1 cellular context compared by ENCODE assay signal in the genomic region with DNA sequence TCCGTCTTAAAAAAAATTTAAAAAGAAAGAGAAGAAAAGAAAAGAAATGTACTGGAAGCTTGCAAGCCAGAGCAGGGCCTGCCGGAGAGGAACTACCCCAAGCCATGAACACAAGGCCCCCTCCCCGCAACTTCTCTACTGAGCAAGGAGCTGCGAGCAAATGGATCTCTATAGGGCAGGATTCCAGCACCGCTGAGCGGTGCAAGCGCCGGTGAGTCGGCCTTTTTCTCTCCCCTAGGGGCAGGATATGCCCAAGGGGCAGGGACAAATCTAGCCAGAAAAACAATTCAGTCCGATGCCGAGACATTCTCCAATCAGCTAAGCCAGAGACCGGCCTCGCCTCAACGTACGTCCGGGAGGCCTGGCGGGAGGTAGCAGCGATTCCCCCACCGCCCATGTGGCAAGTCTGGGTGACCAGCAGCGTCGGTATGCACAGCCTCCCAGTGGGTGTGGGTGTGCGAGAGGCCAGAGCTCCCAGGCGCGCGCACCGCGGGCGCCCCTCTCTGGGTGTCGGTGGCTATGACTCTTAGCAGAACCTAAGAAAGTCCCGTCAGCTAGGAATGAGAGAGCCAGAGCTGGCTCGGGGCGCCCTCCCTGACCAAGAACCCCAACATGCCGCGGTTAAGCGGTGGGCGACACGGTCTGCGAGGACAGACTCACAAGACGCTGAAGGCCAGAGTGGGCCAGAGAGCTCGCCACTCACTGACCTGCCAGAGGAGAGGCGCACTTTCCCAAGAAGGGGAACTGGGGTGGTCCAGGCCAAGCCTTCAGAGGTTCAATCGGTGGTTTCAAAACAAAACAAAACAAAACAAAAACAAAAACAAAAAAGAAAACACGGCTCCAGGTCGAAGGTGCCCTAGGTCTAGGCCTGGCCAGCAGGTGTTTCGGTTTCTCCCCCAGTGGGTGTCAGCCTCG.
A peak's percentile ranks its signal among the peaks of the same experiment; 100 is the strongest.
TF ChIP-seq lines count a peak whose summit lies in the region.

No MANE protein-coding gene starts in this region.

TF ChIP-seq in K562, 482 proteins besides CTCF, POLR2A, EP300 and RAD21:
- TF ChIP-seq, protein P1, sequence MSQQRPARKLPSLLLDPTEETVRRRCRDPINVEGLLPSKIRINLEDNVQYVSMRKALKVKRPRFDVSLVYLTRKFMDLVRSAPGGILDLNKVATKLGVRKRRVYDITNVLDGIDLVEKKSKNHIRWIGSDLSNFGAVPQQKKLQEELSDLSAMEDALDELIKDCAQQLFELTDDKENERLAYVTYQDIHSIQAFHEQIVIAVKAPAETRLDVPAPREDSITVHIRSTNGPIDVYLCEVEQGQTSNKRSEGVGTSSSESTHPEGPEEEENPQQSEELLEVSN (IDR thresholded peaks at IDR 0.05; ENCODE audit: borderline replicate concordance in 1 of 2, extremely low read depth in 1 of 2, insufficient read depth in 1 of 2, insufficient read length in 1 of 2, low read depth in 1 of 2, low read length in 1 of 2, poor library complexity in 1 of 2, severe bottlenecking in 1 of 2): peak in 1 of 2 experiments; percentile 45
- TF ChIP-seq CBX1 (IDR thresholded peaks at IDR 0.05; ENCODE audit: low read depth): no peak
- 0 out of 2 replicates have a peak, but pooled peaks have one; percentile 25 for TF ChIP-seq SMC3 (conservative IDR thresholded peaks at IDR 0.05; ENCODE audit: insufficient read depth, low read depth, low read length)
- TF ChIP-seq ATF7 (IDR thresholded peaks at IDR 0.05): no peak
